In genomic region chr2:65396348-65397026, GRCh38 we compare ENCODE assay signal across 1 cellular context.
TF ChIP-seq lines count a peak whose summit lies in the region.

No MANE protein-coding gene starts in this region.

TF ChIP-seq in HepG2, 621 proteins besides CTCF, POLR2A, EP300 and RAD21 (continued from another document and continues in another):
- TF ChIP-seq ZBTB4 (CRISPR knock-in tag; IDR thresholded peaks at IDR 0.05; ENCODE audit: borderline replicate concordance), result no peak
- no peak for TF ChIP-seq BCLAF1 (IDR thresholded peaks at IDR 0.05)
- TF ChIP-seq, protein P1, sequence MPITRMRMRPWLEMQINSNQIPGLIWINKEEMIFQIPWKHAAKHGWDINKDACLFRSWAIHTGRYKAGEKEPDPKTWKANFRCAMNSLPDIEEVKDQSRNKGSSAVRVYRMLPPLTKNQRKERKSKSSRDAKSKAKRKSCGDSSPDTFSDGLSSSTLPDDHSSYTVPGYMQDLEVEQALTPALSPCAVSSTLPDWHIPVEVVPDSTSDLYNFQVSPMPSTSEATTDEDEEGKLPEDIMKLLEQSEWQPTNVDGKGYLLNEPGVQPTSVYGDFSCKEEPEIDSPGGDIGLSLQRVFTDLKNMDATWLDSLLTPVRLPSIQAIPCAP (CRISPR knock-in tag; IDR thresholded peaks at IDR 0.05; ENCODE audit: low read depth), result no peak
- TF ChIP-seq FOXA1 (IDR thresholded peaks at IDR 0.05), result no peak
- peak; percentile 75 for TF ChIP-seq FOXA1 (CRISPR knock-in tag; IDR thresholded peaks at IDR 0.05)
- peak; percentile 87; the same call in 1 of the 2 replicates for TF ChIP-seq ISL2 (CRISPR knock-in tag; IDR thresholded peaks at IDR 0.05)
- no peak for TF ChIP-seq ZNF619 (CRISPR knock-in tag; IDR thresholded peaks at IDR 0.05)
- no peak for TF ChIP-seq SMARCC2 (IDR thresholded peaks at IDR 0.05)
- no peak for TF ChIP-seq ZIK1 (CRISPR knock-in tag; IDR thresholded peaks at IDR 0.05; ENCODE audit: borderline replicate concordance, low read depth)
- TF ChIP-seq, protein P2, sequence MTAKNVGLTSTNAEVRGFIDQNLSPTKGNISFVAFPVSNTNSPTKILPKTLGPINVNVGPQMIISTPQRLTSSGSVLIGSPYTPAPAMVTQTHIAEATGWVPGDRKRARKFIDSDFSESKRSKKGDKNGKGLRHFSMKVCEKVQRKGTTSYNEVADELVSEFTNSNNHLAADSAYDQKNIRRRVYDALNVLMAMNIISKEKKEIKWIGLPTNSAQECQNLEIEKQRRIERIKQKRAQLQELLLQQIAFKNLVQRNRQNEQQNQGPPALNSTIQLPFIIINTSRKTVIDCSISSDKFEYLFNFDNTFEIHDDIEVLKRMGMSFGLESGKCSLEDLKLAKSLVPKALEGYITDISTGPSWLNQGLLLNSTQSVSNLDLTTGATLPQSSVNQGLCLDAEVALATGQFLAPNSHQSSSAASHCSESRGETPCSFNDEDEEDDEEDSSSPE (CRISPR knock-in tag; IDR thresholded peaks at IDR 0.05), result no peak
- 0 out of 2 replicates have a peak, but pooled peaks have one; percentile 14 for TF ChIP-seq POGK (CRISPR knock-in tag; conservative IDR thresholded peaks at IDR 0.05)
- TF ChIP-seq ZNF790 (CRISPR knock-in tag; IDR thresholded peaks at IDR 0.05; ENCODE audit: borderline replicate concordance), result peak; percentile 83; the same call in 1 of the 2 replicates
- peak; percentile 9; the same call in 1 of the 2 replicates for TF ChIP-seq CBX5 (CRISPR knock-in tag; IDR thresholded peaks at IDR 0.05; ENCODE audit: borderline replicate concordance)
- TF ChIP-seq ZBTB42 (CRISPR knock-in tag; IDR thresholded peaks at IDR 0.05), result no peak
- peak; percentile 62; the same call in 1 of the 2 replicates for TF ChIP-seq TSC22D2 (CRISPR knock-in tag; IDR thresholded peaks at IDR 0.05; ENCODE audit: borderline replicate concordance)
- TF ChIP-seq SRSF1 (optimal IDR thresholded peaks at IDR 0.05; ENCODE audit: low read depth, low read length), result no peak
- no peak for TF ChIP-seq CERS6 (CRISPR knock-in tag; IDR thresholded peaks at IDR 0.05)
- no peak for TF ChIP-seq ADNP (CRISPR knock-in tag; IDR thresholded peaks at IDR 0.05)
- TF ChIP-seq BCL6 (CRISPR knock-in tag; IDR thresholded peaks at IDR 0.05), result peak; percentile 81
- no peak for TF ChIP-seq ZNF75D (CRISPR knock-in tag; IDR thresholded peaks at IDR 0.05; ENCODE audit: borderline replicate concordance)
- TF ChIP-seq, protein P3, sequence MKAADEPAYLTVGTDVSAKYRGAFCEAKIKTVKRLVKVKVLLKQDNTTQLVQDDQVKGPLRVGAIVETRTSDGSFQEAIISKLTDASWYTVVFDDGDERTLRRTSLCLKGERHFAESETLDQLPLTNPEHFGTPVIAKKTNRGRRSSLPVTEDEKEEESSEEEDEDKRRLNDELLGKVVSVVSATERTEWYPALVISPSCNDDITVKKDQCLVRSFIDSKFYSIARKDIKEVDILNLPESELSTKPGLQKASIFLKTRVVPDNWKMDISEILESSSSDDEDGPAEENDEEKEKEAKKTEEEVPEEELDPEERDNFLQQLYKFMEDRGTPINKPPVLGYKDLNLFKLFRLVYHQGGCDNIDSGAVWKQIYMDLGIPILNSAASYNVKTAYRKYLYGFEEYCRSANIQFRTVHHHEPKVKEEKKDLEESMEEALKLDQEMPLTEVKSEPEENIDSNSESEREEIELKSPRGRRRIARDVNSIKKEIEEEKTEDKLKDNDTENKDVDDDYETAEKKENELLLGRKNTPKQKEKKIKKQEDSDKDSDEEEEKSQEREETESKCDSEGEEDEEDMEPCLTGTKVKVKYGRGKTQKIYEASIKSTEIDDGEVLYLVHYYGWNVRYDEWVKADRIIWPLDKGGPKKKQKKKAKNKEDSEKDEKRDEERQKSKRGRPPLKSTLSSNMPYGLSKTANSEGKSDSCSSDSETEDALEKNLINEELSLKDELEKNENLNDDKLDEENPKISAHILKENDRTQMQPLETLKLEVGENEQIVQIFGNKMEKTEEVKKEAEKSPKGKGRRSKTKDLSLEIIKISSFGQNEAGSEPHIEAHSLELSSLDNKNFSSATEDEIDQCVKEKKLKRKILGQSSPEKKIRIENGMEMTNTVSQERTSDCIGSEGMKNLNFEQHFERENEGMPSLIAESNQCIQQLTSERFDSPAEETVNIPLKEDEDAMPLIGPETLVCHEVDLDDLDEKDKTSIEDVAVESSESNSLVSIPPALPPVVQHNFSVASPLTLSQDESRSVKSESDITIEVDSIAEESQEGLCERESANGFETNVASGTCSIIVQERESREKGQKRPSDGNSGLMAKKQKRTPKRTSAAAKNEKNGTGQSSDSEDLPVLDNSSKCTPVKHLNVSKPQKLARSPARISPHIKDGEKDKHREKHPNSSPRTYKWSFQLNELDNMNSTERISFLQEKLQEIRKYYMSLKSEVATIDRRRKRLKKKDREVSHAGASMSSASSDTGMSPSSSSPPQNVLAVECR (CRISPR knock-in tag; IDR thresholded peaks at IDR 0.05; ENCODE audit: borderline replicate concordance), result peak; percentile 73; the same call in 1 of the 2 replicates
- TF ChIP-seq HES4 (CRISPR knock-in tag; IDR thresholded peaks at IDR 0.05; ENCODE audit: borderline replicate concordance), result peak; percentile 54; the same call in 1 of the 2 replicates
- TF ChIP-seq ZNF543 (CRISPR knock-in tag; IDR thresholded peaks at IDR 0.05), result 0 out of 2 replicates have a peak, but pooled peaks have one; percentile 41
- TF ChIP-seq, protein P4, sequence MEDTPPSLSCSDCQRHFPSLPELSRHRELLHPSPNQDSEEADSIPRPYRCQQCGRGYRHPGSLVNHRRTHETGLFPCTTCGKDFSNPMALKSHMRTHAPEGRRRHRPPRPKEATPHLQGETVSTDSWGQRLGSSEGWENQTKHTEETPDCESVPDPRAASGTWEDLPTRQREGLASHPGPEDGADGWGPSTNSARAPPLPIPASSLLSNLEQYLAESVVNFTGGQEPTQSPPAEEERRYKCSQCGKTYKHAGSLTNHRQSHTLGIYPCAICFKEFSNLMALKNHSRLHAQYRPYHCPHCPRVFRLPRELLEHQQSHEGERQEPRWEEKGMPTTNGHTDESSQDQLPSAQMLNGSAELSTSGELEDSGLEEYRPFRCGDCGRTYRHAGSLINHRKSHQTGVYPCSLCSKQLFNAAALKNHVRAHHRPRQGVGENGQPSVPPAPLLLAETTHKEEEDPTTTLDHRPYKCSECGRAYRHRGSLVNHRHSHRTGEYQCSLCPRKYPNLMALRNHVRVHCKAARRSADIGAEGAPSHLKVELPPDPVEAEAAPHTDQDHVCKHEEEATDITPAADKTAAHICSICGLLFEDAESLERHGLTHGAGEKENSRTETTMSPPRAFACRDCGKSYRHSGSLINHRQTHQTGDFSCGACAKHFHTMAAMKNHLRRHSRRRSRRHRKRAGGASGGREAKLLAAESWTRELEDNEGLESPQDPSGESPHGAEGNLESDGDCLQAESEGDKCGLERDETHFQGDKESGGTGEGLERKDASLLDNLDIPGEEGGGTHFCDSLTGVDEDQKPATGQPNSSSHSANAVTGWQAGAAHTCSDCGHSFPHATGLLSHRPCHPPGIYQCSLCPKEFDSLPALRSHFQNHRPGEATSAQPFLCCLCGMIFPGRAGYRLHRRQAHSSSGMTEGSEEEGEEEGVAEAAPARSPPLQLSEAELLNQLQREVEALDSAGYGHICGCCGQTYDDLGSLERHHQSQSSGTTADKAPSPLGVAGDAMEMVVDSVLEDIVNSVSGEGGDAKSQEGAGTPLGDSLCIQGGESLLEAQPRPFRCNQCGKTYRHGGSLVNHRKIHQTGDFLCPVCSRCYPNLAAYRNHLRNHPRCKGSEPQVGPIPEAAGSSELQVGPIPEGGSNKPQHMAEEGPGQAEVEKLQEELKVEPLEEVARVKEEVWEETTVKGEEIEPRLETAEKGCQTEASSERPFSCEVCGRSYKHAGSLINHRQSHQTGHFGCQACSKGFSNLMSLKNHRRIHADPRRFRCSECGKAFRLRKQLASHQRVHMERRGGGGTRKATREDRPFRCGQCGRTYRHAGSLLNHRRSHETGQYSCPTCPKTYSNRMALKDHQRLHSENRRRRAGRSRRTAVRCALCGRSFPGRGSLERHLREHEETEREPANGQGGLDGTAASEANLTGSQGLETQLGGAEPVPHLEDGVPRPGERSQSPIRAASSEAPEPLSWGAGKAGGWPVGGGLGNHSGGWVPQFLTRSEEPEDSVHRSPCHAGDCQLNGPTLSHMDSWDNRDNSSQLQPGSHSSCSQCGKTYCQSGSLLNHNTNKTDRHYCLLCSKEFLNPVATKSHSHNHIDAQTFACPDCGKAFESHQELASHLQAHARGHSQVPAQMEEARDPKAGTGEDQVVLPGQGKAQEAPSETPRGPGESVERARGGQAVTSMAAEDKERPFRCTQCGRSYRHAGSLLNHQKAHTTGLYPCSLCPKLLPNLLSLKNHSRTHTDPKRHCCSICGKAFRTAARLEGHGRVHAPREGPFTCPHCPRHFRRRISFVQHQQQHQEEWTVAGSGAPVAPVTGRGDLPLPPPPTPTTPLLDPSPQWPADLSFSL (CRISPR knock-in tag; IDR thresholded peaks at IDR 0.05), result peak; percentile 86
- peak; percentile 79; the same call in 1 of the 2 replicates for TF ChIP-seq ZNF430 (CRISPR knock-in tag; IDR thresholded peaks at IDR 0.05)
- 0 out of 2 replicates have a peak, but pooled peaks have one; percentile 42 for TF ChIP-seq ZSCAN25 (CRISPR knock-in tag; IDR thresholded peaks at IDR 0.05)
- TF ChIP-seq ZNF558 (CRISPR knock-in tag; IDR thresholded peaks at IDR 0.05; ENCODE audit: borderline replicate concordance), result no peak
- TF ChIP-seq ZNF598 (CRISPR knock-in tag; IDR thresholded peaks at IDR 0.05; ENCODE audit: borderline replicate concordance), result no peak; the same call in 1 of the 2 replicates
- TF ChIP-seq, protein P5, sequence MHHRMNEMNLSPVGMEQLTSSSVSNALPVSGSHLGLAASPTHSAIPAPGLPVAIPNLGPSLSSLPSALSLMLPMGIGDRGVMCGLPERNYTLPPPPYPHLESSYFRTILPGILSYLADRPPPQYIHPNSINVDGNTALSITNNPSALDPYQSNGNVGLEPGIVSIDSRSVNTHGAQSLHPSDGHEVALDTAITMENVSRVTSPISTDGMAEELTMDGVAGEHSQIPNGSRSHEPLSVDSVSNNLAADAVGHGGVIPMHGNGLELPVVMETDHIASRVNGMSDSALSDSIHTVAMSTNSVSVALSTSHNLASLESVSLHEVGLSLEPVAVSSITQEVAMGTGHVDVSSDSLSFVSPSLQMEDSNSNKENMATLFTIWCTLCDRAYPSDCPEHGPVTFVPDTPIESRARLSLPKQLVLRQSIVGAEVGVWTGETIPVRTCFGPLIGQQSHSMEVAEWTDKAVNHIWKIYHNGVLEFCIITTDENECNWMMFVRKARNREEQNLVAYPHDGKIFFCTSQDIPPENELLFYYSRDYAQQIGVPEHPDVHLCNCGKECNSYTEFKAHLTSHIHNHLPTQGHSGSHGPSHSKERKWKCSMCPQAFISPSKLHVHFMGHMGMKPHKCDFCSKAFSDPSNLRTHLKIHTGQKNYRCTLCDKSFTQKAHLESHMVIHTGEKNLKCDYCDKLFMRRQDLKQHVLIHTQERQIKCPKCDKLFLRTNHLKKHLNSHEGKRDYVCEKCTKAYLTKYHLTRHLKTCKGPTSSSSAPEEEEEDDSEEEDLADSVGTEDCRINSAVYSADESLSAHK (CRISPR knock-in tag; IDR thresholded peaks at IDR 0.05; ENCODE audit: borderline replicate concordance), result no peak
